In the genomic region with DNA sequence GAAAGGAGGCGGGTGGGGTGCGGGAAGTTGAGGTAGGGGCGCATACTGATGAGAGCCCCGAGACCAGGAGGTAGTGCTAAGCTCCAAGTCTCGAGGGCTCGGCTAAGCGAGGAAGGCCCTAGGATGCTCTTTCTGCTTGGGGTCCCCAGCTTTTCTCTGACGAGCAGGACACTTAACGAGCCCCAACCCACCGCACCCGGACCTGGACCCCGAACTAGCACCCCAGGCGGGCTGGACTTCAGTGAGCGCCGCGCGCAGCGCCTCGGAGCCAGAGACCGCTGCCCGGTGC, we compare ENCODE assay signal across 13 cellular contexts. TPM values are rescaled to one million over a fixed set of nuclear protein-coding genes. Genes with fewer than 3 reads are reported as not detected.
DNase-seq lines count a peak whose midpoint lies in the region; ATAC-seq and TF ChIP-seq lines count a peak whose summit lies in the region.
"Had no signal": no experiment of that assay in that cellular context is flagged by ENCODE, and none has a peak within 500 bp of the region (broad histone marks: within the 10 kb centered on the region; RNA-seq: fewer than 3 reads in every experiment).

No MANE protein-coding gene starts in this region.

- CTCF ChIA-PET in CD4-positive, alpha-beta T cell (lab: Charles Lee): interaction anchor here (0.6 to 3.5 kb wide), 16 partner anchors 9 to 107 kb away, joined by 3 to 25 read pairs (median 6); a partner anchor contains a TSS

- 39% methylated on average over 6 of the region's 21 CpGs for WGBS in hepatocyte (ENCODE audit: low lambda C conversion rate, missing lambda C conversion rate)

- no peaks in the 10 kb centered on the region for H3K36me3 Mint-ChIP-seq in CD4-positive, alpha-beta T cell (ENCODE audit: low read depth)
- H3K36me3 Mint-ChIP-seq: CD4-positive, CD25-positive, alpha-beta regulatory T cell had no signal

- H3K36me3 ChIP-seq in MM.1S (replicated peaks; ENCODE audit: insufficient read depth, low read length) (no peaks in the 10 kb centered on the region), hepatocyte (replicated peaks; ENCODE audit: insufficient read depth, low read depth) (no peaks in the 10 kb centered on the region)

- H3K4me3 ChIP-seq in MM.1S (ENCODE audit: low read length): peak overlapping the region; percentile 58
- H3K4me3 ChIP-seq in hepatocyte: no peak overlapping the region
- no peak overlapping the region for H3K4me3 ChIP-seq in foreskin fibroblast (ENCODE audit: low read depth in 1 of 2, low read length in 2 of 2)
- H3K4me3 ChIP-seq: body of pancreas, PC-9 had no signal

- H3K79me2 ChIP-seq in MM.1S (ENCODE audit: low read length): no peaks in the 10 kb centered on the region
- H3K79me2 ChIP-seq in hepatocyte: no peaks in the 10 kb centered on the region

- no peak overlapping the region for H3K27ac ChIP-seq in CD4-positive, alpha-beta T cell (ENCODE audit: low read depth, low read length)
- H3K27ac ChIP-seq in MM.1S (ENCODE audit: low read length) (no peak overlapping the region), hepatocyte (no peak overlapping the region)
- H3K27ac ChIP-seq: body of pancreas, epithelial cell of prostate, PC-9 had no signal

- DNase-seq in CD4-positive, alpha-beta T cell: no peak
- DNase-seq in MM.1S (no peak), hepatocyte (ENCODE audit: low spot score) (no peak), posterior vena cava (ENCODE audit: low spot score) (peak; percentile 81), NCI-H510A (lab: John Stamatoyannopoulos, UW) (no peak), foreskin fibroblast (no peak), hippocampal formation (lab: John Stamatoyannopoulos, UW) (no peak)
- DNase-seq in stimulated activated CD4-positive, alpha-beta T cell treated with anti-CD3 and anti-CD28 coated beads, Interleukin-1b, Interleukin-23, amount 100 ng/mL, for 48 hours: no peak
- DNase-seq: CD4-positive, CD25-positive, alpha-beta regulatory T cell had no signal

- POLR2A ChIA-PET in CD4-positive, alpha-beta T cell (lab: Charles Lee): interaction anchor here (1.3 to 1.7 kb wide), 4 partner anchors 8 to 171 kb away, joined by 3 to 6 read pairs (median 4); a partner anchor contains a TSS

- H3K9me3 ChIP-seq in CD4-positive, alpha-beta T cell (ENCODE audit: control insufficient read depth, low read length): no peaks in the 10 kb centered on the region
- no peaks in the 10 kb centered on the region for H3K9me3 ChIP-seq in MM.1S (replicated peaks; ENCODE audit: insufficient read depth, low read length)
- H3K9me3 ChIP-seq in hepatocyte (ENCODE audit: low read depth): no peaks in the 10 kb centered on the region
- H3K9me3 ChIP-seq: body of pancreas had no signal

- H3K9me2 ChIP-seq in MM.1S (replicated peaks; ENCODE audit: insufficient read depth, low read length) (no peaks in the 10 kb centered on the region), hepatocyte (replicated peaks; ENCODE audit: insufficient read depth) (no peaks in the 10 kb centered on the region)

- peaks cover 89% of the 10 kb centered on the region for H3K27me3 Mint-ChIP-seq in CD4-positive, alpha-beta T cell

- intact Hi-C loops in CD4-positive, alpha-beta T cell (cut with DNase I, micrococcal nuclease): loop anchor here (1.0 kb wide), 1 partner anchor 53 kb away; no protein-coding TSS in a partner anchor
- intact Hi-C loops in posterior vena cava (cut with DNase I): no loop called here

- no peak overlapping the region; the same call in 1 of the 2 replicates for H3K9ac ChIP-seq in MM.1S (ENCODE audit: low read length)

- no peak for ATAC-seq in CD4-positive, alpha-beta T cell (ENCODE audit: poor library complexity)

- H3K4me2 ChIP-seq in MM.1S (ENCODE audit: low read depth, low read length): peak overlapping the region; percentile 99; the same call in 1 of the 2 replicates
- peak overlapping the region; percentile 81 for H3K4me2 ChIP-seq in hepatocyte
- H3K4me2 ChIP-seq: PC-9 had no signal

- H3K4me1 Mint-ChIP-seq in CD4-positive, alpha-beta T cell (ENCODE audit: low read depth): peaks cover 58% of the 10 kb centered on the region

- H3F3A ChIP-seq in MM.1S (ENCODE audit: insufficient read depth, low read length): no peaks in the 10 kb centered on the region

- H4K20me1 ChIP-seq in MM.1S (ENCODE audit: insufficient read depth, low read length): no peaks in the 10 kb centered on the region
- H4K20me1 ChIP-seq in hepatocyte (ENCODE audit: insufficient read depth, poor library complexity, severe bottlenecking): no peaks in the 10 kb centered on the region

- H3K4me3 Mint-ChIP-seq in CD4-positive, alpha-beta T cell: peak overlapping the region; percentile 15

- H3K27me3 ChIP-seq in CD4-positive, alpha-beta T cell (ENCODE audit: control insufficient read depth, insufficient read depth, low read length): peaks cover 78% of the 10 kb centered on the region
- peaks cover 84% of the 10 kb centered on the region for H3K27me3 ChIP-seq in MM.1S (replicated peaks; ENCODE audit: insufficient read depth, low read length)
- peaks cover 97% of the 10 kb centered on the region for H3K27me3 ChIP-seq in hepatocyte

- H3K9me3 Mint-ChIP-seq in CD4-positive, alpha-beta T cell: no peaks in the 10 kb centered on the region

- no peak overlapping the region for H3K27ac Mint-ChIP-seq in CD4-positive, alpha-beta T cell
- H3K27ac Mint-ChIP-seq: progenitor cell of endocrine pancreas had no signal

- no peak for TF ChIP-seq CTCF in CD4-positive, alpha-beta T cell (IDR thresholded peaks at IDR 0.05)
- TF ChIP-seq CTCF in MM.1S (IDR thresholded peaks at IDR 0.05; ENCODE audit: low read length): no peak
- TF ChIP-seq CTCF in hepatocyte (IDR thresholded peaks at IDR 0.05; ENCODE audit: poor library complexity): no peak
- no peak for TF ChIP-seq CTCF in foreskin fibroblast (IDR thresholded peaks at IDR 0.05; ENCODE audit: low read depth, low read length)

- H3K4me1 ChIP-seq in MM.1S (ENCODE audit: low read length): peaks cover 9% of the 10 kb centered on the region; the same call in 1 of the 2 replicates
- H3K4me1 ChIP-seq in hepatocyte (ENCODE audit: insufficient read depth): peaks cover 35% of the 10 kb centered on the region

- H2AFZ ChIP-seq in MM.1S (ENCODE audit: low read length) (no peak overlapping the region), hepatocyte (no peak overlapping the region)
- H2AFZ ChIP-seq: PC-9 had no signal

RNA-seq across cellular contexts. Expression of a gene that starts 4.7 kb away (rescaled TPM):
- total RNA-seq in CD4-positive, alpha-beta T cell: not detected
- total RNA-seq in hepatocyte (not detected in 2 replicates), posterior vena cava (not detected)
- not detected in 2 replicates for polyA plus RNA-seq in hepatocyte
- total RNA-seq: body of pancreas; CD4-positive, CD25-positive, alpha-beta regulatory T cell had no signal
- polyA plus RNA-seq: CD4-positive, CD25-positive, alpha-beta regulatory T cell had no signal

RNA-seq across cellular contexts. Expression of a gene that starts 5.0 kb away (rescaled TPM):
- total RNA-seq in CD4-positive, alpha-beta T cell: not detected
- 28.3 and 30.7 TPM in 2 replicates for total RNA-seq in hepatocyte
- 16.1 and 17.8 TPM in 2 replicates for polyA plus RNA-seq in hepatocyte
- total RNA-seq in posterior vena cava: under 1 TPM in 1 of 2 donors, not detected in 1; 0.05 TPM
- total RNA-seq: CD4-positive, CD25-positive, alpha-beta regulatory T cell had no signal
- polyA plus RNA-seq: CD4-positive, CD25-positive, alpha-beta regulatory T cell had no signal

RNA-seq across cellular contexts. Expression of a gene that starts 18.7 kb away (rescaled TPM):
- under 1 TPM; 0.30 to 0.31 TPM for total RNA-seq in CD4-positive, alpha-beta T cell
- total RNA-seq in hepatocyte (3.4 and 4.1 TPM in 2 replicates), posterior vena cava (under 1 TPM; 0.10 to 0.60 TPM)
- polyA plus RNA-seq in hepatocyte: 8.0 and 12.5 TPM in 2 replicates
- total RNA-seq: body of pancreas had no signal

RNA-seq across cellular contexts. Expression of a gene that starts 25.5 kb away (rescaled TPM):
- 1 to 10 TPM; 6.1 to 6.4 TPM for total RNA-seq in CD4-positive, alpha-beta T cell
- total RNA-seq in hepatocyte (24.9 and 26.5 TPM in 2 replicates), posterior vena cava (10 to 100 TPM; 12.1 to 14.8 TPM)
- 36.8 and 39.8 TPM in 2 replicates for polyA plus RNA-seq in hepatocyte

RNA-seq across cellular contexts. Expression of a gene that starts 46.8 kb away (rescaled TPM):
- under 1 TPM in 1 of 2 experiments, not detected in 1; 0.56 TPM for total RNA-seq in CD4-positive, alpha-beta T cell
- total RNA-seq in hepatocyte (0.70 and 1.1 TPM in 2 replicates), posterior vena cava (under 1 TPM; 0.32 to 0.67 TPM)
- polyA plus RNA-seq in hepatocyte: 1.3 and 1.7 TPM in 2 replicates
- total RNA-seq: CD4-positive, CD25-positive, alpha-beta regulatory T cell had no signal

Comparison
In these comparisons a context has a peak if more than half of its experiments do, and no peak if none do; other contexts are left out.
1. RNA of a gene that starts 5.0 kb away (total RNA-seq): 28.3 to 30.7 TPM in hepatocyte; 0.05 TPM in posterior vena cava and not detected in CD4-positive, alpha-beta T cell; every median in the first group is over 10 times any median in the second.
2. intact Hi-C loops: an anchor here in CD4-positive, alpha-beta T cell (1.0 kb wide); none called in posterior vena cava.